ENCODE assay signal across 1 cellular context in the genomic region with DNA sequence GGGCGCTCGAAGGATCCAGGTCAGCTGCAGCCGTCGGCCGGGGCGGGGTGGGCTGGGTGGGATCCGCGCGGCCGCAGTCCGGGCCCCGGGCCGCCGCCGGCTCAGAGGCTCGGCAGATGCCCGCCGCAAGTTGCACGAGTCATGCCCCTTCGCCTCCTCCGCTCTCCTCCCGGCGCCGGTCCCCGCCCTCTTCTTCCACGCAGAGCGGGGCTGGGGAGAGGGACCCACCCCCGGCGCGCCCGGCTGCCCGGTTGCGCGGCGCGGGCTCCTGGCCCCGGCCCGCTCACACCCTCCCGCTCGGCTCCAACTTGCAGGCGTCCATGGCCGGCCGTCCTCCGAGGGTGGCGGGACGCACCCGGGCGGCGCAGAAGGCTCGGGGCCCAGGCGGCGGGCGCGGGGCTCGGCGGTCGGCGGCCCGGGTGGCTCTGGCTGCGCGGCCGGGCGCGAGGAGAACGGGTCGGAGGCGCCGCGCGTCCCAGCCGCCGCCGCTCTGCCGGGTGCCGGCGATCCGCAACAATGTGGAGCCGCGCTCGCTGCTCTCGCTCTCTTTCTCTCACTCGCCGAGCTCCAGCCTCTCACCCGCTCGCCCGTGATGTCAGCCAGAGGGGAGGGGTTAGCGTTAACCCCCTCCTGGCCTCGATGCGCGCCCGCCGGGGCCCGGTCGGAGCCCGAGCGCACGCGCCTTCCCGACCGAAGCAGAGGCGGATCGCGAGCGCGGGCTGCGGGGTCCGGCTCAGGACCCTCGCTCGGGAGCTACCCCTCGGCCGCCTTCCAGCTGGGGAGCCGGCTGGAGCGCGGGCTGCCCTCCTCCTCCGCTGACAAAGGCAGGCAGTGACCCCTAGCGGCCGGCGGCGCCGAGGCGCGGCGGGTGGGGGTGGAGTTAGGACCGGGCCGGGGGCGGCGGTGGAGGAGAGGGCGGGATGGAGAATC.
TF ChIP-seq lines count a peak whose summit lies in the region.

A gene with protein sequence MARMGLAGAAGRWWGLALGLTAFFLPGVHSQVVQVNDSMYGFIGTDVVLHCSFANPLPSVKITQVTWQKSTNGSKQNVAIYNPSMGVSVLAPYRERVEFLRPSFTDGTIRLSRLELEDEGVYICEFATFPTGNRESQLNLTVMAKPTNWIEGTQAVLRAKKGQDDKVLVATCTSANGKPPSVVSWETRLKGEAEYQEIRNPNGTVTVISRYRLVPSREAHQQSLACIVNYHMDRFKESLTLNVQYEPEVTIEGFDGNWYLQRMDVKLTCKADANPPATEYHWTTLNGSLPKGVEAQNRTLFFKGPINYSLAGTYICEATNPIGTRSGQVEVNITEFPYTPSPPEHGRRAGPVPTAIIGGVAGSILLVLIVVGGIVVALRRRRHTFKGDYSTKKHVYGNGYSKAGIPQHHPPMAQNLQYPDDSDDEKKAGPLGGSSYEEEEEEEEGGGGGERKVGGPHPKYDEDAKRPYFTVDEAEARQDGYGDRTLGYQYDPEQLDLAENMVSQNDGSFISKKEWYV (minus strand): TSS at position 550 of the 930 bp plus-strand sequence. CDS start 647 bp downstream, outside the sequence.

TF ChIP-seq in GM12878, 131 proteins besides CTCF, POLR2A, EP300 and RAD21 (continues in another document):
- TF ChIP-seq, protein P1, sequence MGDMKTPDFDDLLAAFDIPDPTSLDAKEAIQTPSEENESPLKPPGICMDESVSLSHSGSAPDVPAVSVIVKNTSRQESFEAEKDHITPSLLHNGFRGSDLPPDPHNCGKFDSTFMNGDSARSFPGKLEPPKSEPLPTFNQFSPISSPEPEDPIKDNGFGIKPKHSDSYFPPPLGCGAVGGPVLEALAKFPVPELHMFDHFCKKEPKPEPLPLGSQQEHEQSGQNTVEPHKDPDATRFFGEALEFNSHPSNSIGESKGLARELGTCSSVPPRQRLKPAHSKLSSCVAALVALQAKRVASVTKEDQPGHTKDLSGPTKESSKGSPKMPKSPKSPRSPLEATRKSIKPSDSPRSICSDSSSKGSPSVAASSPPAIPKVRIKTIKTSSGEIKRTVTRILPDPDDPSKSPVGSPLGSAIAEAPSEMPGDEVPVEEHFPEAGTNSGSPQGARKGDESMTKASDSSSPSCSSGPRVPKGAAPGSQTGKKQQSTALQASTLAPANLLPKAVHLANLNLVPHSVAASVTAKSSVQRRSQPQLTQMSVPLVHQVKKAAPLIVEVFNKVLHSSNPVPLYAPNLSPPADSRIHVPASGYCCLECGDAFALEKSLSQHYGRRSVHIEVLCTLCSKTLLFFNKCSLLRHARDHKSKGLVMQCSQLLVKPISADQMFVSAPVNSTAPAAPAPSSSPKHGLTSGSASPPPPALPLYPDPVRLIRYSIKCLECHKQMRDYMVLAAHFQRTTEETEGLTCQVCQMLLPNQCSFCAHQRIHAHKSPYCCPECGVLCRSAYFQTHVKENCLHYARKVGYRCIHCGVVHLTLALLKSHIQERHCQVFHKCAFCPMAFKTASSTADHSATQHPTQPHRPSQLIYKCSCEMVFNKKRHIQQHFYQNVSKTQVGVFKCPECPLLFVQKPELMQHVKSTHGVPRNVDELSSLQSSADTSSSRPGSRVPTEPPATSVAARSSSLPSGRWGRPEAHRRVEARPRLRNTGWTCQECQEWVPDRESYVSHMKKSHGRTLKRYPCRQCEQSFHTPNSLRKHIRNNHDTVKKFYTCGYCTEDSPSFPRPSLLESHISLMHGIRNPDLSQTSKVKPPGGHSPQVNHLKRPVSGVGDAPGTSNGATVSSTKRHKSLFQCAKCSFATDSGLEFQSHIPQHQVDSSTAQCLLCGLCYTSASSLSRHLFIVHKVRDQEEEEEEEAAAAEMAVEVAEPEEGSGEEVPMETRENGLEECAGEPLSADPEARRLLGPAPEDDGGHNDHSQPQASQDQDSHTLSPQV (IDR thresholded peaks at IDR 0.05): peak; percentile 74; the same call in 1 of the 2 replicates
- TF ChIP-seq, protein P2, sequence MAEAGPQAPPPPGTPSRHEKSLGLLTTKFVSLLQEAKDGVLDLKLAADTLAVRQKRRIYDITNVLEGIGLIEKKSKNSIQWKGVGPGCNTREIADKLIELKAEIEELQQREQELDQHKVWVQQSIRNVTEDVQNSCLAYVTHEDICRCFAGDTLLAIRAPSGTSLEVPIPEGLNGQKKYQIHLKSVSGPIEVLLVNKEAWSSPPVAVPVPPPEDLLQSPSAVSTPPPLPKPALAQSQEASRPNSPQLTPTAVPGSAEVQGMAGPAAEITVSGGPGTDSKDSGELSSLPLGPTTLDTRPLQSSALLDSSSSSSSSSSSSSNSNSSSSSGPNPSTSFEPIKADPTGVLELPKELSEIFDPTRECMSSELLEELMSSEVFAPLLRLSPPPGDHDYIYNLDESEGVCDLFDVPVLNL (IDR thresholded peaks at IDR 0.05; ENCODE audit: low read depth, low read length): 0 out of 2 replicates have a peak, but pooled peaks have one; percentile 13
- TF ChIP-seq TAF1 (IDR thresholded peaks at IDR 0.05; ENCODE audit: borderline replicate concordance, low read depth, low read length) (peak; percentile 72), MTA3 (IDR thresholded peaks at IDR 0.05; ENCODE audit: borderline replicate concordance, low read length) (no peak), MEF2B (IDR thresholded peaks at IDR 0.05; ENCODE audit: partially characterized antibody, poor library complexity, severe bottlenecking) (peak; percentile 31), ZNF217 (IDR thresholded peaks at IDR 0.05) (peak; percentile 46; the same call in 1 of the 2 replicates), RAD51 (IDR thresholded peaks at IDR 0.05) (no peak), NR2F1 (conservative IDR thresholded peaks at IDR 0.05) (peak; percentile 76), HCFC1 (IDR thresholded peaks at IDR 0.05; ENCODE audit: low read length) (no peak), ZSCAN29 (IDR thresholded peaks at IDR 0.05) (peak; percentile 11; the same call in 1 of the 2 replicates), CHD4 (IDR thresholded peaks at IDR 0.05) (no peak), KLF5 (IDR thresholded peaks at IDR 0.05; ENCODE audit: partially characterized antibody) (no peak), ZZZ3 (IDR thresholded peaks at IDR 0.05; ENCODE audit: control insufficient read depth, insufficient read length, low read depth) (no peak), SIN3A (IDR thresholded peaks at IDR 0.05; ENCODE audit: low read depth, low read length) (0 out of 2 replicates have a peak, but pooled peaks have one; percentile 16), KAT2A (conservative IDR thresholded peaks at IDR 0.05; ENCODE audit: control insufficient read depth, low read depth, low read length) (no peak), MYC (IDR thresholded peaks at IDR 0.05; ENCODE audit: insufficient read depth, insufficient read length, insufficient replicate concordance, low read length, severe bottlenecking) (no peak), CREM (IDR thresholded peaks at IDR 0.05; ENCODE audit: low read depth) (peak; percentile 51; the same call in 1 of the 2 replicates), ZNF384 (IDR thresholded peaks at IDR 0.05; ENCODE audit: borderline replicate concordance, low read depth, low read length) (no peak), E4F1 (IDR thresholded peaks at IDR 0.05; ENCODE audit: borderline replicate concordance, partially characterized antibody) (no peak), IKZF2 (IDR thresholded peaks at IDR 0.05) (no peak), NFIC (IDR thresholded peaks at IDR 0.05; ENCODE audit: low read depth, low read length) (no peak), NR2C1 (IDR thresholded peaks at IDR 0.05) (no peak), TARDBP (IDR thresholded peaks at IDR 0.05; ENCODE audit: borderline replicate concordance) (no peak), SMARCA5 (IDR thresholded peaks at IDR 0.05) (peak; percentile 75; the same call in 1 of the 2 replicates), BHLHE40 (IDR thresholded peaks at IDR 0.05; ENCODE audit: borderline replicate concordance in 1 of 2, low read depth in 2 of 2, low read length in 1 of 2) (peak; percentile 31 to 76), POU2F2 (IDR thresholded peaks at IDR 0.05; ENCODE audit: borderline replicate concordance, low read depth, low read length) (no peak), EGR1 (IDR thresholded peaks at IDR 0.05; ENCODE audit: borderline replicate concordance in 1 of 2, low read depth in 2 of 2, low read length in 2 of 2) (peak in 1 of 2 experiments; percentile 84; a peak in 1 of 3 replicates), ESRRA (IDR thresholded peaks at IDR 0.05; ENCODE audit: low read length) (no peak), USF2 (IDR thresholded peaks at IDR 0.05; ENCODE audit: borderline replicate concordance, low read depth, low read length) (no peak), IRF4 (IDR thresholded peaks at IDR 0.05; ENCODE audit: low read depth, low read length) (no peak), IKZF1 (conservative IDR thresholded peaks at IDR 0.05) (peak; percentile 79), TCF3 (IDR thresholded peaks at IDR 0.05; ENCODE audit: borderline replicate concordance, insufficient read depth, low read depth, low read length) (peak; percentile 69), EED (IDR thresholded peaks at IDR 0.05; ENCODE audit: low read depth) (peak; percentile 13; the same call in 1 of the 2 replicates), FOXM1 (IDR thresholded peaks at IDR 0.05; ENCODE audit: low read depth, low read length) (no peak), CHD1 (IDR thresholded peaks at IDR 0.05; ENCODE audit: low read depth, low read length) (no peak), MXI1 (IDR thresholded peaks at IDR 0.05; ENCODE audit: low read depth, low read length) (peak; percentile 45; the same call in 1 of the 2 replicates), DPF2 (IDR thresholded peaks at IDR 0.05) (peak; percentile 88), TCF12 (IDR thresholded peaks at IDR 0.05; ENCODE audit: low read depth, low read length) (peak; percentile 52), BACH1 (IDR thresholded peaks at IDR 0.05; ENCODE audit: borderline replicate concordance) (no peak; the same call in none of the 2 replicates), RUNX3 (IDR thresholded peaks at IDR 0.05; ENCODE audit: low read length) (no peak), NRF1 (conservative IDR thresholded peaks at IDR 0.05; ENCODE audit: low read depth, low read length) (no peak), SREBF1 (IDR thresholded peaks at IDR 0.05; ENCODE audit: low read length) (no peak), RELA (IDR thresholded peaks at IDR 0.05; ENCODE audit: borderline replicate concordance, partially characterized antibody) (peak; percentile 12), TBL1XR1 (IDR thresholded peaks at IDR 0.05; ENCODE audit: low read depth, low read length) (0 out of 2 replicates have a peak, but pooled peaks have one; percentile 44), RB1 (IDR thresholded peaks at IDR 0.05; ENCODE audit: borderline replicate concordance) (peak; percentile 90; the same call in 1 of the 2 replicates)
- TF ChIP-seq, protein P3, sequence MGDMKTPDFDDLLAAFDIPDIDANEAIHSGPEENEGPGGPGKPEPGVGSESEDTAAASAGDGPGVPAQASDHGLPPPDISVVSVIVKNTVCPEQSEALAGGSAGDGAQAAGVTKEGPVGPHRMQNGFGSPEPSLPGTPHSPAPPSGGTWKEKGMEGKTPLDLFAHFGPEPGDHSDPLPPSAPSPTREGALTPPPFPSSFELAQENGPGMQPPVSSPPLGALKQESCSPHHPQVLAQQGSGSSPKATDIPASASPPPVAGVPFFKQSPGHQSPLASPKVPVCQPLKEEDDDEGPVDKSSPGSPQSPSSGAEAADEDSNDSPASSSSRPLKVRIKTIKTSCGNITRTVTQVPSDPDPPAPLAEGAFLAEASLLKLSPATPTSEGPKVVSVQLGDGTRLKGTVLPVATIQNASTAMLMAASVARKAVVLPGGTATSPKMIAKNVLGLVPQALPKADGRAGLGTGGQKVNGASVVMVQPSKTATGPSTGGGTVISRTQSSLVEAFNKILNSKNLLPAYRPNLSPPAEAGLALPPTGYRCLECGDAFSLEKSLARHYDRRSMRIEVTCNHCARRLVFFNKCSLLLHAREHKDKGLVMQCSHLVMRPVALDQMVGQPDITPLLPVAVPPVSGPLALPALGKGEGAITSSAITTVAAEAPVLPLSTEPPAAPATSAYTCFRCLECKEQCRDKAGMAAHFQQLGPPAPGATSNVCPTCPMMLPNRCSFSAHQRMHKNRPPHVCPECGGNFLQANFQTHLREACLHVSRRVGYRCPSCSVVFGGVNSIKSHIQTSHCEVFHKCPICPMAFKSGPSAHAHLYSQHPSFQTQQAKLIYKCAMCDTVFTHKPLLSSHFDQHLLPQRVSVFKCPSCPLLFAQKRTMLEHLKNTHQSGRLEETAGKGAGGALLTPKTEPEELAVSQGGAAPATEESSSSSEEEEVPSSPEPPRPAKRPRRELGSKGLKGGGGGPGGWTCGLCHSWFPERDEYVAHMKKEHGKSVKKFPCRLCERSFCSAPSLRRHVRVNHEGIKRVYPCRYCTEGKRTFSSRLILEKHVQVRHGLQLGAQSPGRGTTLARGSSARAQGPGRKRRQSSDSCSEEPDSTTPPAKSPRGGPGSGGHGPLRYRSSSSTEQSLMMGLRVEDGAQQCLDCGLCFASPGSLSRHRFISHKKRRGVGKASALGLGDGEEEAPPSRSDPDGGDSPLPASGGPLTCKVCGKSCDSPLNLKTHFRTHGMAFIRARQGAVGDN (IDR thresholded peaks at IDR 0.05): peak; percentile 31; the same call in 1 of the 2 replicates
- TF ChIP-seq, protein P4, sequence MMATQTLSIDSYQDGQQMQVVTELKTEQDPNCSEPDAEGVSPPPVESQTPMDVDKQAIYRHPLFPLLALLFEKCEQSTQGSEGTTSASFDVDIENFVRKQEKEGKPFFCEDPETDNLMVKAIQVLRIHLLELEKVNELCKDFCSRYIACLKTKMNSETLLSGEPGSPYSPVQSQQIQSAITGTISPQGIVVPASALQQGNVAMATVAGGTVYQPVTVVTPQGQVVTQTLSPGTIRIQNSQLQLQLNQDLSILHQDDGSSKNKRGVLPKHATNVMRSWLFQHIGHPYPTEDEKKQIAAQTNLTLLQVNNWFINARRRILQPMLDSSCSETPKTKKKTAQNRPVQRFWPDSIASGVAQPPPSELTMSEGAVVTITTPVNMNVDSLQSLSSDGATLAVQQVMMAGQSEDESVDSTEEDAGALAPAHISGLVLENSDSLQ (IDR thresholded peaks at IDR 0.05): 0 out of 2 replicates have a peak, but pooled peaks have one; percentile 10
